ENCODE assay signal across 26 cellular contexts in genomic region chr20:55139173-55139765, GRCh38.
DNase-seq lines count a peak whose midpoint lies in the region; ATAC-seq, FAIRE-seq and TF ChIP-seq lines count a peak whose summit lies in the region.
"Had no signal": no experiment of that assay in that cellular context is flagged by ENCODE, and none has a peak within 500 bp of the region (broad histone marks: within the 10 kb centered on the region; RNA-seq: fewer than 3 reads in every experiment).

No MANE protein-coding gene starts in this region.

- in situ Hi-C loops in K562 (cut with MboI), result no loop called here

- H3K9ac ChIP-seq in OCI-LY3 (ENCODE audit: low read length), result no peak overlapping the region
- no peak overlapping the region for H3K9ac ChIP-seq in K562 (ENCODE audit: insufficient read depth in 1 of 2, low read depth in 2 of 2, low read length in 2 of 2)
- H3K9ac ChIP-seq: BLaER1 had no signal

- H2AFZ ChIP-seq in OCI-LY3 (ENCODE audit: low read depth, low read length) (peak overlapping the region; percentile 22; the same call in 1 of the 2 replicates), K562 (ENCODE audit: low read depth, low read length) (no peak overlapping the region)

- intact Hi-C loops in K562 (cut with micrococcal nuclease) (no loop called here), natural killer cell (cut with micrococcal nuclease) (no loop called here)

- no peaks in the 10 kb centered on the region for H3K27me3 Mint-ChIP-seq in natural killer cell (ENCODE audit: low read depth in 2 of 2)
- H3K27me3 Mint-ChIP-seq: CD4-positive, alpha-beta memory T cell; CD4-positive, CD25-positive, alpha-beta regulatory T cell; CD8-positive, alpha-beta memory T cell had no signal

- no peaks in the 10 kb centered on the region for H3K9me1 ChIP-seq in K562 (ENCODE audit: control insufficient read depth, insufficient read depth, low read length)

- peaks cover 42% of the 10 kb centered on the region for H3K4me1 ChIP-seq in OCI-LY3 (ENCODE audit: low read length)
- no peaks in the 10 kb centered on the region for H3K4me1 ChIP-seq in K562 (replicated peaks in 1 of 2; ENCODE audit: control insufficient read depth in 2 of 2, insufficient read depth in 2 of 2, low read length in 2 of 2)
- H3K4me1 ChIP-seq: BE2C, BLaER1 had no signal

- H3K27ac Mint-ChIP-seq in natural killer cell, result no peak overlapping the region
- H3K27ac Mint-ChIP-seq: CD14-positive monocyte; CD4-positive, alpha-beta memory T cell; CD4-positive, CD25-positive, alpha-beta regulatory T cell; CD8-positive, alpha-beta memory T cell had no signal

- no peaks in the 10 kb centered on the region for H3K79me2 ChIP-seq in OCI-LY3 (ENCODE audit: low read length)
- H3K79me2 ChIP-seq in K562 (ENCODE audit: control insufficient read depth, insufficient read depth, low read length), result no peaks in the 10 kb centered on the region

- TF ChIP-seq CTCF in OCI-LY3 (IDR thresholded peaks at IDR 0.05; ENCODE audit: low read depth, low read length) (no peak), K562 (IDR thresholded peaks at IDR 0.05 in 2 of 3, conservative IDR thresholded peaks at IDR 0.05 in 1 of 3; ENCODE audit: insufficient read depth in 2 of 3, low read depth in 1 of 3, low read length in 3 of 3) (no peak), natural killer cell (IDR thresholded peaks at IDR 0.05) (no peak)

- H3K4me1 Mint-ChIP-seq in natural killer cell, result no peaks in the 10 kb centered on the region
- H3K4me1 Mint-ChIP-seq: CD14-positive monocyte; CD4-positive, alpha-beta memory T cell; CD4-positive, CD25-positive, alpha-beta regulatory T cell; CD8-positive, alpha-beta memory T cell had no signal

- H3K9me3 ChIP-seq in OCI-LY3 (ENCODE audit: insufficient read depth, low read length) (no peaks in the 10 kb centered on the region), K562 (replicated peaks; ENCODE audit: control insufficient read depth, insufficient read depth, low read depth, low read length) (no peaks in the 10 kb centered on the region)
- H3K9me3 ChIP-seq: BE2C, BLaER1 had no signal

- no peak for FAIRE-seq in K562 (lab: Jason Lieb, UNC)
- FAIRE-seq: A204.1, GM12878, GM12892, GM18507 had no signal

- H3K36me3 ChIP-seq in OCI-LY3 (replicated peaks; ENCODE audit: low read depth, low read length), result peaks cover 5% of the 10 kb centered on the region
- H3K36me3 ChIP-seq in K562 (ENCODE audit: control insufficient read depth, insufficient read depth, low read length), result no peaks in the 10 kb centered on the region
- H3K36me3 ChIP-seq: BE2C, BLaER1 had no signal

- TF ChIP-seq POLR2A in K562 (conservative IDR thresholded peaks at IDR 0.05), result no peak

- TF ChIP-seq RAD21 in K562 (CRISPR knock-in tag; conservative IDR thresholded peaks at IDR 0.05 in 1 of 2, IDR thresholded peaks at IDR 0.05 in 1 of 2), result no peak

- H4K20me1 ChIP-seq in OCI-LY3 (ENCODE audit: insufficient read depth, low read length) (no peaks in the 10 kb centered on the region), K562 (replicated peaks; ENCODE audit: control insufficient read depth, insufficient read depth, low read length) (no peaks in the 10 kb centered on the region)
- H4K20me1 ChIP-seq: BLaER1 had no signal

- H3K27me3 ChIP-seq in OCI-LY3 (ENCODE audit: low read depth, low read length) (no peaks in the 10 kb centered on the region), K562 (ENCODE audit: control insufficient read depth in 2 of 2, insufficient read depth in 2 of 2, low read length in 2 of 2) (no peaks in the 10 kb centered on the region)
- H3K27me3 ChIP-seq: BE2C, BLaER1 had no signal

- DNase-seq in K562 (ENCODE audit: extremely low read depth in 1 of 4, low spot score in 3 of 4) (no peak), putamen (ENCODE audit: low spot score) (peak; percentile 6), natural killer cell (no peak), NCI-H1105 (lab: John Stamatoyannopoulos, UW) (no peak)
- DNase-seq: 8988T; ACHN; BE2C; C1 segment of cervical spinal cord; CD4-positive, alpha-beta memory T cell; CD4-positive, CD25-positive, alpha-beta regulatory T cell; CD8-positive, alpha-beta memory T cell; COR-L47; DMS 273 treated with DMSO at 0.1 percent for 48 hours; DMS153; DMS53; DMS79; DND-41; EL; GDM1 had no signal

- ATAC-seq in K562, result no peak
- no peak for ATAC-seq in natural killer cell
- ATAC-seq: GM12878 had no signal

- H3K4me3 Mint-ChIP-seq in natural killer cell, result no peak overlapping the region
- H3K4me3 Mint-ChIP-seq: CD14-positive monocyte; CD4-positive, alpha-beta memory T cell; CD4-positive, CD25-positive, alpha-beta regulatory T cell; CD8-positive, alpha-beta memory T cell had no signal

- H3K36me3 Mint-ChIP-seq in natural killer cell, result no peaks in the 10 kb centered on the region
- H3K36me3 Mint-ChIP-seq: CD14-positive monocyte; CD4-positive, alpha-beta memory T cell; CD4-positive, CD25-positive, alpha-beta regulatory T cell; CD8-positive, alpha-beta memory T cell had no signal

- CTCF ChIA-PET in K562 (lab: Yijun Ruan, JAX; ENCODE audit: low intra/inter-chr PET ratio), result no interaction called here

- no peak for TF ChIP-seq EP300 in K562 (IDR thresholded peaks at IDR 0.05; ENCODE audit: low read length)

- H3K4me3 ChIP-seq in OCI-LY3 (ENCODE audit: low read length) (no peak overlapping the region), K562 (no peak overlapping the region)
- H3K4me3 ChIP-seq: BLaER1, GM12878 had no signal

- H3K4me2 ChIP-seq in OCI-LY3 (ENCODE audit: low read length), result no peak overlapping the region
- H3K4me2 ChIP-seq in K562 (ENCODE audit: insufficient read depth, low read length), result no peak overlapping the region
- H3K4me2 ChIP-seq: BLaER1 had no signal

- BruUV-seq in K562 (replicated peaks; lab: Mats Ljungman, UMichigan), result no TSS peak

- H3K27ac ChIP-seq in OCI-LY3 (ENCODE audit: low read length), result no peak overlapping the region
- no peak overlapping the region for H3K27ac ChIP-seq in K562 (ENCODE audit: extremely low read depth, low read depth, low read length)
- H3K27ac ChIP-seq: BLaER1 had no signal

- WGBS in K562 (ENCODE audit: insufficient coverage, low coverage, missing lambda C conversion rate), result 3% methylated on average over 3 of the region's 4 CpGs

- POLR2A ChIA-PET in K562 (lab: Yijun Ruan, JAX), result no interaction called here

- peaks cover 0 to 6% of the 10 kb centered on the region in 2 donors for H3K9me3 Mint-ChIP-seq in natural killer cell

TF ChIP-seq in K562, 482 proteins besides CTCF, POLR2A, EP300 and RAD21:
- TF ChIP-seq PCBP2 (IDR thresholded peaks at IDR 0.05; ENCODE audit: low read depth, low read length, poor library complexity, severe bottlenecking) (peak; percentile 93), NR0B1 (IDR thresholded peaks at IDR 0.05; ENCODE audit: partially characterized antibody) (no peak), ATF3 (IDR thresholded peaks at IDR 0.05) (no peak), ATF3 (CRISPR knock-in tag; conservative IDR thresholded peaks at IDR 0.05) (no peak), BRF1 (IDR thresholded peaks at IDR 0.05; ENCODE audit: borderline replicate concordance, extremely low read depth, insufficient read length) (no peak), HSF4 (CRISPR knock-in tag; IDR thresholded peaks at IDR 0.05; ENCODE audit: borderline replicate concordance) (no peak), ZNF699 (CRISPR knock-in tag; IDR thresholded peaks at IDR 0.05; ENCODE audit: insufficient replicate concordance) (no peak), PCBP1 (IDR thresholded peaks at IDR 0.05; ENCODE audit: low read depth, low read length, poor library complexity, severe bottlenecking) (peak; percentile 64), TAF15 (IDR thresholded peaks at IDR 0.05; ENCODE audit: low read depth, low read length) (no peak), RBM34 (IDR thresholded peaks at IDR 0.05; ENCODE audit: borderline replicate concordance, insufficient read depth, low read length) (no peak), DLX4 (CRISPR knock-in tag; IDR thresholded peaks at IDR 0.05) (no peak), HNRNPK (IDR thresholded peaks at IDR 0.05; ENCODE audit: low read depth, low read length, poor library complexity, severe bottlenecking) (peak; percentile 61), ZFP1 (CRISPR knock-in tag; IDR thresholded peaks at IDR 0.05) (no peak)
- TF ChIP-seq, protein P1, sequence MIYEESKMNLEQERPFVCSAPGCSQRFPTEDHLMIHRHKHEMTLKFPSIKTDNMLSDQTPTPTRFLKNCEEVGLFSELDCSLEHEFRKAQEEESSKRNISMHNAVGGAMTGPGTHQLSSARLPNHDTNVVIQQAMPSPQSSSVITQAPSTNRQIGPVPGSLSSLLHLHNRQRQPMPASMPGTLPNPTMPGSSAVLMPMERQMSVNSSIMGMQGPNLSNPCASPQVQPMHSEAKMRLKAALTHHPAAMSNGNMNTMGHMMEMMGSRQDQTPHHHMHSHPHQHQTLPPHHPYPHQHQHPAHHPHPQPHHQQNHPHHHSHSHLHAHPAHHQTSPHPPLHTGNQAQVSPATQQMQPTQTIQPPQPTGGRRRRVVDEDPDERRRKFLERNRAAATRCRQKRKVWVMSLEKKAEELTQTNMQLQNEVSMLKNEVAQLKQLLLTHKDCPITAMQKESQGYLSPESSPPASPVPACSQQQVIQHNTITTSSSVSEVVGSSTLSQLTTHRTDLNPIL (CRISPR knock-in tag; IDR thresholded peaks at IDR 0.05), result no peak
